ENCODE assay signal across 21 cellular contexts in the genomic region with DNA sequence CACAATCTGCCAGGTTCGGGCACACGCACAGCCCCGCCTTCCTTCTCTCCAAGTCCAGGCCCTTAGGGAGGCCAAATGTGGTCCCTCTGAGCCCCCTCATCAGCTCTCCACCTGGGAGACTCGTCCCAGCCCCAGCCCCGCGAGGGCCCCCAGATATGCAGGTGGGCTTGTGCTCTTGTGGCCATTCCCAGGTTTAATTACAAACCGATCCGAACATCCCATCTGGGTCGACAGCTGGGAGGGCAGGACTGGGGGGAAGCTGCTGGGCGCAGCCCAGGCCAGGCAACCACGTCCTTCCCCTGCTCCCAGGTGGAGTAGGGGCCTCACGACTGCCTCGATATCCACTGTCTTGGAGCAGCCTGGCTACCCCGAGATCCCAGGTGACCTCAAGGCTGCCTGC. TPM values are rescaled to one million over a fixed set of nuclear protein-coding genes. Genes with fewer than 3 reads are reported as not detected.
"Had no signal": no experiment of that assay in that cellular context is flagged by ENCODE, and none has a peak within 500 bp of the region (broad histone marks: within the 10 kb centered on the region; RNA-seq: fewer than 3 reads in every experiment).

No MANE protein-coding gene starts in this region.

- H3K4me3 Mint-ChIP-seq: activated CD8-positive, alpha-beta T cell treated with anti-CD3 and anti-CD28 coated beads, Interleukin-2, amount 10 ng/mL, durations not matched to agents 7 days and 5 days; activated T-helper 1 cell treated with anti-CD3 and anti-CD28 coated beads, Interleukin-12 subunit alpha, Interleukin-12 subunit beta, Interleukin-2, Interleukin-4 antibody, amounts not matched to agents 30 ng/mL and 10 ng/mL and 1 ng/mL, durations not matched to agents 14 hours and 24 hours and 36 hours; central memory CD8-positive, alpha-beta T cell; effector memory CD8-positive, alpha-beta T cell; neural crest cell; stimulated activated naive CD8-positive, alpha-beta T cell treated with anti-CD3 and anti-CD28 coated beads, Interleukin-15, Interleukin-2, amounts not matched to agents 100 ng/mL and 50 ng/mL, for 24 hours had no signal

- H3K4me3 ChIP-seq: colonic mucosa, dorsolateral prefrontal cortex, mucosa of descending colon, tibial nerve, vagina had no signal

- H3K27ac ChIP-seq: colonic mucosa, dorsolateral prefrontal cortex, tibial nerve, vagina had no signal

- H3K27ac Mint-ChIP-seq: activated CD8-positive, alpha-beta T cell treated with anti-CD3 and anti-CD28 coated beads, Interleukin-2, amount 10 ng/mL, durations not matched to agents 7 days and 5 days; activated naive CD4-positive, alpha-beta T cell treated with anti-CD3 and anti-CD28 coated beads, Interleukin-2, amount 50 U/mL, for 72 hours; activated T-helper 1 cell treated with anti-CD3 and anti-CD28 coated beads, Interleukin-12 subunit alpha, Interleukin-12 subunit beta, Interleukin-2, Interleukin-4 antibody, amounts not matched to agents 30 ng/mL and 10 ng/mL and 1 ng/mL, durations not matched to agents 14 hours and 24 hours and 36 hours; effector memory CD8-positive, alpha-beta T cell; progenitor cell of endocrine pancreas; stimulated activated naive CD8-positive, alpha-beta T cell treated with anti-CD3 and anti-CD28 coated beads, Interleukin-15, Interleukin-2, amounts not matched to agents 100 ng/mL and 50 ng/mL, for 24 hours had no signal

- DNase-seq: activated CD4-positive, alpha-beta T cell treated with anti-CD3 and anti-CD28 coated beads for 1 hour; activated CD4-positive, alpha-beta T cell treated with anti-CD3 and anti-CD28 coated beads, Interleukin-2, amount 50 U/mL, for 1 hour; activated CD8-positive, alpha-beta T cell treated with anti-CD3 and anti-CD28 coated beads, Interleukin-2, amount 10 ng/mL, durations not matched to agents 7 days and 5 days; colonic mucosa; effector memory CD8-positive, alpha-beta T cell; foreskin melanocyte; hippocampal formation; mesendoderm; stimulated activated CD4-positive, alpha-beta T cell treated with anti-CD3 and anti-CD28 coated beads, Interleukin-12 subunit alpha, Interleukin-12 subunit beta, amount 100 ng/mL, for 4 hours; stimulated activated CD4-positive, alpha-beta T cell treated with anti-CD3 and anti-CD28 coated beads, Interleukin-4, amount 100 ng/mL, for 4 hours; T-helper 2 cell had no signal

- H3K27me3 Mint-ChIP-seq: central memory CD8-positive, alpha-beta T cell; effector memory CD8-positive, alpha-beta T cell; progenitor cell of endocrine pancreas; stimulated activated naive CD8-positive, alpha-beta T cell treated with anti-CD3 and anti-CD28 coated beads, Interleukin-15, Interleukin-2, amounts not matched to agents 100 ng/mL and 50 ng/mL, for 24 hours had no signal

- H3K36me3 Mint-ChIP-seq: activated naive CD4-positive, alpha-beta T cell treated with anti-CD3 and anti-CD28 coated beads, Interleukin-2, amount 50 U/mL, for 72 hours had no signal

- H3K36me3 ChIP-seq: colonic mucosa, vagina had no signal

- H3K9me3 ChIP-seq: colonic mucosa, mucosa of descending colon, tibial nerve, vagina had no signal

- H3K9me3 Mint-ChIP-seq: activated naive CD4-positive, alpha-beta T cell treated with anti-CD3 and anti-CD28 coated beads, Interleukin-2, amount 50 U/mL, for 72 hours; activated T-helper 1 cell treated with anti-CD3 and anti-CD28 coated beads, Interleukin-12 subunit alpha, Interleukin-12 subunit beta, Interleukin-2, Interleukin-4 antibody, amounts not matched to agents 30 ng/mL and 10 ng/mL and 1 ng/mL, durations not matched to agents 14 hours and 24 hours and 36 hours; central memory CD8-positive, alpha-beta T cell; effector memory CD8-positive, alpha-beta T cell; neural crest cell; stimulated activated naive CD8-positive, alpha-beta T cell treated with anti-CD3 and anti-CD28 coated beads, Interleukin-15, Interleukin-2, amounts not matched to agents 100 ng/mL and 50 ng/mL, for 24 hours had no signal

- H3K4me1 ChIP-seq: colonic mucosa, vagina had no signal

- H3K4me1 Mint-ChIP-seq: central memory CD8-positive, alpha-beta T cell had no signal

- H3K27me3 ChIP-seq: colonic mucosa, dorsolateral prefrontal cortex, vagina had no signal

RNA-seq across cellular contexts. Expression of gene C2CD4C, which starts 7.5 kb away (rescaled TPM):
- total RNA-seq: activated CD8-positive, alpha-beta T cell treated with anti-CD3 and anti-CD28 coated beads, Interleukin-2, amount 10 ng/mL, durations not matched to agents 7 days and 5 days had no signal

RNA-seq across cellular contexts. Expression of gene SHC2, which starts 44.4 kb away (rescaled TPM):
- total RNA-seq: activated CD8-positive, alpha-beta T cell treated with anti-CD3 and anti-CD28 coated beads, Interleukin-2, amount 10 ng/mL, durations not matched to agents 7 days and 5 days; activated naive CD4-positive, alpha-beta T cell treated with anti-CD3 and anti-CD28 coated beads, Interleukin-2, amount 50 U/mL, for 72 hours; activated T-helper 1 cell treated with anti-CD3 and anti-CD28 coated beads, Interleukin-12 subunit alpha, Interleukin-12 subunit beta, Interleukin-2, Interleukin-4 antibody, amounts not matched to agents 30 ng/mL and 10 ng/mL and 1 ng/mL, durations not matched to agents 14 hours and 24 hours and 36 hours had no signal
